ENCODE assay signal across 1 cellular context in genomic region chr11:86172894-86173293, GRCh38.
TF ChIP-seq lines count a peak whose summit lies in the region.

No MANE protein-coding gene starts in this region.

TF ChIP-seq in K562, 482 proteins besides CTCF, POLR2A, EP300 and RAD21 (continued from another document and continues in another):
- TF ChIP-seq RREB1 (CRISPR knock-in tag; IDR thresholded peaks at IDR 0.05) (0 out of 2 replicates have a peak, but pooled peaks have one; percentile 65), ZNF644 (tag; IDR thresholded peaks at IDR 0.05; ENCODE audit: low read depth) (no peak), RCOR1 (IDR thresholded peaks at IDR 0.05; ENCODE audit: borderline replicate concordance in 1 of 2, low read depth in 2 of 2, low read length in 2 of 2) (peak in 1 of 2 experiments; percentile 50; a peak in 1 of 4 replicates), MYC (IDR thresholded peaks at IDR 0.05; ENCODE audit: low read depth, low read length) (no peak), MYC (CRISPR knock-in tag; IDR thresholded peaks at IDR 0.05; ENCODE audit: borderline replicate concordance, low read depth) (no peak), MEF2D (tag; conservative IDR thresholded peaks at IDR 0.05; ENCODE audit: low read depth) (no peak), FOXA3 (CRISPR knock-in tag; conservative IDR thresholded peaks at IDR 0.05 in 1 of 2, IDR thresholded peaks at IDR 0.05 in 1 of 2) (no peak), ZNF561 (CRISPR knock-in tag; conservative IDR thresholded peaks at IDR 0.05) (no peak), RB1 (IDR thresholded peaks at IDR 0.05; ENCODE audit: low read depth) (no peak), U2AF2 (optimal IDR thresholded peaks at IDR 0.05; ENCODE audit: low read depth, low read length) (no peak), TBL1XR1 (IDR thresholded peaks at IDR 0.05; ENCODE audit: low read length in 2 of 2) (no peak), E2F6 (IDR thresholded peaks at IDR 0.05; ENCODE audit: borderline replicate concordance in 1 of 2, extremely low read depth in 1 of 2, insufficient read depth in 1 of 2, insufficient read length in 1 of 2, low read depth in 1 of 2, low read length in 1 of 2, poor library complexity in 1 of 2, severe bottlenecking in 1 of 2) (no peak), MAFF (IDR thresholded peaks at IDR 0.05; ENCODE audit: low read length) (peak; percentile 99), BACH1 (tag; IDR thresholded peaks at IDR 0.05) (0 out of 2 replicates have a peak, but pooled peaks have one; percentile 20), ZNF668 (CRISPR knock-in tag; IDR thresholded peaks at IDR 0.05) (no peak), ZNF174 (CRISPR knock-in tag; IDR thresholded peaks at IDR 0.05) (no peak), ID3 (CRISPR knock-in tag; IDR thresholded peaks at IDR 0.05) (no peak), ID3 (tag; IDR thresholded peaks at IDR 0.05) (no peak), KLF13 (tag; IDR thresholded peaks at IDR 0.05; ENCODE audit: borderline replicate concordance, low read depth) (no peak), ZNF609 (CRISPR knock-in tag; IDR thresholded peaks at IDR 0.05; ENCODE audit: borderline replicate concordance) (no peak), HLTF (IDR thresholded peaks at IDR 0.05) (no peak), POLR2AphosphoS2 (IDR thresholded peaks at IDR 0.05; ENCODE audit: low read length) (no peak), ZNF197 (CRISPR knock-in tag; IDR thresholded peaks at IDR 0.05; ENCODE audit: low read depth) (0 out of 2 replicates have a peak, but pooled peaks have one; percentile 28), ZNF354B (CRISPR knock-in tag; IDR thresholded peaks at IDR 0.05) (no peak), ZNF311 (CRISPR knock-in tag; IDR thresholded peaks at IDR 0.05) (no peak), ZNF12 (CRISPR knock-in tag; IDR thresholded peaks at IDR 0.05) (no peak), HNRNPL (IDR thresholded peaks at IDR 0.05; ENCODE audit: low read depth, low read length) (no peak), ILF3 (IDR thresholded peaks at IDR 0.05; ENCODE audit: borderline replicate concordance) (no peak), KAT8 (IDR thresholded peaks at IDR 0.05; ENCODE audit: low read depth) (no peak), FOSL1 (tag; conservative IDR thresholded peaks at IDR 0.05) (peak; percentile 52), ARID4B (CRISPR knock-in tag; IDR thresholded peaks at IDR 0.05) (no peak), DDX20 (tag; IDR thresholded peaks at IDR 0.05; ENCODE audit: low read depth) (no peak), ERF (CRISPR knock-in tag; IDR thresholded peaks at IDR 0.05) (no peak), ZBED1 (IDR thresholded peaks at IDR 0.05) (no peak), CBFA2T2 (conservative IDR thresholded peaks at IDR 0.05) (no peak), ETV1 (tag; conservative IDR thresholded peaks at IDR 0.05; ENCODE audit: low read depth) (no peak), HBP1 (CRISPR knock-in tag; IDR thresholded peaks at IDR 0.05) (0 out of 2 replicates have a peak, but pooled peaks have one; percentile 24), ZNF277 (CRISPR knock-in tag; IDR thresholded peaks at IDR 0.05; ENCODE audit: borderline replicate concordance) (no peak), CBFA2T3 (IDR thresholded peaks at IDR 0.05) (peak; percentile 53; the same call in 1 of the 2 replicates), HNRNPK (IDR thresholded peaks at IDR 0.05; ENCODE audit: low read depth, low read length, poor library complexity, severe bottlenecking) (no peak), MCM2 (IDR thresholded peaks at IDR 0.05; ENCODE audit: low read depth) (no peak), CHD1 (IDR thresholded peaks at IDR 0.05; ENCODE audit: low read length) (no peak), NR2C2 (CRISPR knock-in tag; IDR thresholded peaks at IDR 0.05) (no peak), NR2C2 (tag; IDR thresholded peaks at IDR 0.05) (peak; percentile 62; the same call in 1 of the 2 replicates), ZNF583 (CRISPR knock-in tag; IDR thresholded peaks at IDR 0.05) (0 out of 2 replicates have a peak, but pooled peaks have one; percentile 32), TBP (optimal IDR thresholded peaks at IDR 0.05; ENCODE audit: low read depth, low read length) (no peak), ZSCAN32 (CRISPR knock-in tag; IDR thresholded peaks at IDR 0.05) (no peak)
